ENCODE assay signal across 1 cellular context in the genomic region with DNA sequence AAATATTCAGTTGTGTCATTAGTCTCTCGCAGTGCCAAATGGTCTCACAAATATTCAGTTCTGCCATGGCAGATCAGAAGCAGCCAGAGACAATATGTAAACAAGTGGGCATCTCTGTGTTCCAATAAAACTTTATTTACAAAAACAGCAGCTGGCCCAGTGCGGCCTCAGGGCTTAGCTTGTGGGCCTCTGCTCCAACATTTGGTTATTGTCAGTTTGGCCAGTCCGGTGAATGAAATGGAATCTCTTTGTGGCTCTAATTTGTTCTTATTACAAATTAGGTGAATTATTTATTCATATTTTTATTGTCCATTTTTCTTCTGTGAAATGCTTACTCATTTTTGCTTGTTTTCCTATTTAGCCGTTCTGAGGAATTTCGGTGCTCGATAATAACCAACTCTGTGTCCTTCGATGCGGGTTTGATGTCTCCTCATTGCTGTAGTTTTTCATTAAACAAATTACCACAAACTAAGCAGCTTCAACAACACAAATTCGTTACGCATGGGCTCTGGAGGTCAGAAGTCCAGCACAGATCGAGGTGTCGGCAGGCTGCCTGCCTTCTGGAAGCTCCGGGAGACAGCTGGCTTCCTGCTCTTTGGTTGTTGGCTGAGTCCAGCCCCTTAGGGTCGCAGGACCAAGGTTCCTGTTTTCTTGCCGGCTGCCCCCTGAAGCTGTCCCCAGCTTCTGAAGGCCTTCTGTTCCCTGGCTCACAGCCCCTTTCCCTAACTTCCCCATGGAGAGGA.
TF ChIP-seq lines count a peak whose summit lies in the region.

No MANE protein-coding gene starts in this region.

TF ChIP-seq in HepG2, 621 proteins besides CTCF, POLR2A, EP300 and RAD21 (continues in another document):
- TF ChIP-seq ESRRA (CRISPR knock-in tag; IDR thresholded peaks at IDR 0.05; ENCODE audit: low read depth) = no peak
- TF ChIP-seq, protein P1, sequence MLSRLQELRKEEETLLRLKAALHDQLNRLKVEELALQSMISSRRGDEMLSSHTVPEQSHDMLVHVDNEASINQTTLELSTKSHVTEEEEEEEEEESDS (CRISPR knock-in tag; IDR thresholded peaks at IDR 0.05; ENCODE audit: borderline replicate concordance) = no peak
- TF ChIP-seq DNMT3B (CRISPR knock-in tag; conservative IDR thresholded peaks at IDR 0.05) = no peak
- TF ChIP-seq, protein P2, sequence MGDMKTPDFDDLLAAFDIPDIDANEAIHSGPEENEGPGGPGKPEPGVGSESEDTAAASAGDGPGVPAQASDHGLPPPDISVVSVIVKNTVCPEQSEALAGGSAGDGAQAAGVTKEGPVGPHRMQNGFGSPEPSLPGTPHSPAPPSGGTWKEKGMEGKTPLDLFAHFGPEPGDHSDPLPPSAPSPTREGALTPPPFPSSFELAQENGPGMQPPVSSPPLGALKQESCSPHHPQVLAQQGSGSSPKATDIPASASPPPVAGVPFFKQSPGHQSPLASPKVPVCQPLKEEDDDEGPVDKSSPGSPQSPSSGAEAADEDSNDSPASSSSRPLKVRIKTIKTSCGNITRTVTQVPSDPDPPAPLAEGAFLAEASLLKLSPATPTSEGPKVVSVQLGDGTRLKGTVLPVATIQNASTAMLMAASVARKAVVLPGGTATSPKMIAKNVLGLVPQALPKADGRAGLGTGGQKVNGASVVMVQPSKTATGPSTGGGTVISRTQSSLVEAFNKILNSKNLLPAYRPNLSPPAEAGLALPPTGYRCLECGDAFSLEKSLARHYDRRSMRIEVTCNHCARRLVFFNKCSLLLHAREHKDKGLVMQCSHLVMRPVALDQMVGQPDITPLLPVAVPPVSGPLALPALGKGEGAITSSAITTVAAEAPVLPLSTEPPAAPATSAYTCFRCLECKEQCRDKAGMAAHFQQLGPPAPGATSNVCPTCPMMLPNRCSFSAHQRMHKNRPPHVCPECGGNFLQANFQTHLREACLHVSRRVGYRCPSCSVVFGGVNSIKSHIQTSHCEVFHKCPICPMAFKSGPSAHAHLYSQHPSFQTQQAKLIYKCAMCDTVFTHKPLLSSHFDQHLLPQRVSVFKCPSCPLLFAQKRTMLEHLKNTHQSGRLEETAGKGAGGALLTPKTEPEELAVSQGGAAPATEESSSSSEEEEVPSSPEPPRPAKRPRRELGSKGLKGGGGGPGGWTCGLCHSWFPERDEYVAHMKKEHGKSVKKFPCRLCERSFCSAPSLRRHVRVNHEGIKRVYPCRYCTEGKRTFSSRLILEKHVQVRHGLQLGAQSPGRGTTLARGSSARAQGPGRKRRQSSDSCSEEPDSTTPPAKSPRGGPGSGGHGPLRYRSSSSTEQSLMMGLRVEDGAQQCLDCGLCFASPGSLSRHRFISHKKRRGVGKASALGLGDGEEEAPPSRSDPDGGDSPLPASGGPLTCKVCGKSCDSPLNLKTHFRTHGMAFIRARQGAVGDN (CRISPR knock-in tag; IDR thresholded peaks at IDR 0.05) = peak; percentile 74
- no peak for TF ChIP-seq ZNF615 (CRISPR knock-in tag; IDR thresholded peaks at IDR 0.05; ENCODE audit: borderline replicate concordance)
- no peak for TF ChIP-seq ZFP36 (IDR thresholded peaks at IDR 0.05; ENCODE audit: borderline replicate concordance, low read depth, low read length, partially characterized antibody)
- TF ChIP-seq ZNF83 (CRISPR knock-in tag; IDR thresholded peaks at IDR 0.05; ENCODE audit: borderline replicate concordance) = no peak
- 0 out of 2 replicates have a peak, but pooled peaks have one; percentile 63 for TF ChIP-seq ZNF136 (CRISPR knock-in tag; IDR thresholded peaks at IDR 0.05; ENCODE audit: low read depth)
- TF ChIP-seq, protein P3, sequence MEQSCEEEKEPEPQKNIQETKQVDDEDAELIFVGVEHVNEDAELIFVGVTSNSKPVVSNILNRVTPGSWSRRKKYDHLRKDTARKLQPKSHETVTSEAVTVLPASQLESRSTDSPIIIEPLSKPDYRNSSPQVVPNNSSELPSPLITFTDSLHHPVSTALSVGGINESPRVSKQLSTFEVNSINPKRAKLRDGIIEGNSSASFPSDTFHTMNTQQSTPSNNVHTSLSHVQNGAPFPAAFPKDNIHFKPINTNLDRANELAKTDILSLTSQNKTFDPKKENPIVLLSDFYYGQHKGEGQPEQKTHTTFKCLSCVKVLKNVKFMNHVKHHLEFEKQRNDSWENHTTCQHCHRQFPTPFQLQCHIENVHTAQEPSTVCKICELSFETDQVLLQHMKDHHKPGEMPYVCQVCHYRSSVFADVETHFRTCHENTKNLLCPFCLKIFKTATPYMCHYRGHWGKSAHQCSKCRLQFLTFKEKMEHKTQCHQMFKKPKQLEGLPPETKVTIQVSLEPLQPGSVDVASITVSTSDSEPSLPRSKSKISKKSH (CRISPR knock-in tag; IDR thresholded peaks at IDR 0.05; ENCODE audit: borderline replicate concordance) = no peak
- TF ChIP-seq FIP1L1 (IDR thresholded peaks at IDR 0.05; ENCODE audit: borderline replicate concordance, insufficient read depth, low read depth, low read length) = no peak
- no peak for TF ChIP-seq ZNF44 (CRISPR knock-in tag; IDR thresholded peaks at IDR 0.05)
- TF ChIP-seq ZNF7 (CRISPR knock-in tag; IDR thresholded peaks at IDR 0.05) = no peak
- no peak for TF ChIP-seq HNRNPLL (IDR thresholded peaks at IDR 0.05; ENCODE audit: low read depth, low read length, poor library complexity, severe bottlenecking)
- TF ChIP-seq IRF2 (CRISPR knock-in tag; IDR thresholded peaks at IDR 0.05) = 0 out of 2 replicates have a peak, but pooled peaks have one; percentile 39
- TF ChIP-seq, protein P4, sequence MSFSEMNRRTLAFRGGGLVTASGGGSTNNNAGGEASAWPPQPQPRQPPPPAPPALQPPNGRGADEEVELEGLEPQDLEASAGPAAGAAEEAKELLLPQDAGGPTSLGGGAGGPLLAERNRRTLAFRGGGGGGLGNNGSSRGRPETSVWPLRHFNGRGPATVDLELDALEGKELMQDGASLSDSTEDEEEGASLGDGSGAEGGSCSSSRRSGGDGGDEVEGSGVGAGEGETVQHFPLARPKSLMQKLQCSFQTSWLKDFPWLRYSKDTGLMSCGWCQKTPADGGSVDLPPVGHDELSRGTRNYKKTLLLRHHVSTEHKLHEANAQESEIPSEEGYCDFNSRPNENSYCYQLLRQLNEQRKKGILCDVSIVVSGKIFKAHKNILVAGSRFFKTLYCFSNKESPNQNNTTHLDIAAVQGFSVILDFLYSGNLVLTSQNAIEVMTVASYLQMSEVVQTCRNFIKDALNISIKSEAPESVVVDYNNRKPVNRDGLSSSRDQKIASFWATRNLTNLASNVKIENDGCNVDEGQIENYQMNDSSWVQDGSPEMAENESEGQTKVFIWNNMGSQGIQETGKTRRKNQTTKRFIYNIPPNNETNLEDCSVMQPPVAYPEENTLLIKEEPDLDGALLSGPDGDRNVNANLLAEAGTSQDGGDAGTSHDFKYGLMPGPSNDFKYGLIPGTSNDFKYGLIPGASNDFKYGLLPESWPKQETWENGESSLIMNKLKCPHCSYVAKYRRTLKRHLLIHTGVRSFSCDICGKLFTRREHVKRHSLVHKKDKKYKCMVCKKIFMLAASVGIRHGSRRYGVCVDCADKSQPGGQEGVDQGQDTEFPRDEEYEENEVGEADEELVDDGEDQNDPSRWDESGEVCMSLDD (CRISPR knock-in tag; IDR thresholded peaks at IDR 0.05; ENCODE audit: borderline replicate concordance) = no peak
- no peak for TF ChIP-seq FOXP1 (IDR thresholded peaks at IDR 0.05)
- no peak for TF ChIP-seq FOXP1 (CRISPR knock-in tag; IDR thresholded peaks at IDR 0.05)
- TF ChIP-seq, protein P5, sequence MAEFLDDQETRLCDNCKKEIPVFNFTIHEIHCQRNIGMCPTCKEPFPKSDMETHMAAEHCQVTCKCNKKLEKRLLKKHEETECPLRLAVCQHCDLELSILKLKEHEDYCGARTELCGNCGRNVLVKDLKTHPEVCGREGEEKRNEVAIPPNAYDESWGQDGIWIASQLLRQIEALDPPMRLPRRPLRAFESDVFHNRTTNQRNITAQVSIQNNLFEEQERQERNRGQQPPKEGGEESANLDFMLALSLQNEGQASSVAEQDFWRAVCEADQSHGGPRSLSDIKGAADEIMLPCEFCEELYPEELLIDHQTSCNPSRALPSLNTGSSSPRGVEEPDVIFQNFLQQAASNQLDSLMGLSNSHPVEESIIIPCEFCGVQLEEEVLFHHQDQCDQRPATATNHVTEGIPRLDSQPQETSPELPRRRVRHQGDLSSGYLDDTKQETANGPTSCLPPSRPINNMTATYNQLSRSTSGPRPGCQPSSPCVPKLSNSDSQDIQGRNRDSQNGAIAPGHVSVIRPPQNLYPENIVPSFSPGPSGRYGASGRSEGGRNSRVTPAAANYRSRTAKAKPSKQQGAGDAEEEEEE (CRISPR knock-in tag; IDR thresholded peaks at IDR 0.05; ENCODE audit: borderline replicate concordance) = no peak
- TF ChIP-seq, protein P6, sequence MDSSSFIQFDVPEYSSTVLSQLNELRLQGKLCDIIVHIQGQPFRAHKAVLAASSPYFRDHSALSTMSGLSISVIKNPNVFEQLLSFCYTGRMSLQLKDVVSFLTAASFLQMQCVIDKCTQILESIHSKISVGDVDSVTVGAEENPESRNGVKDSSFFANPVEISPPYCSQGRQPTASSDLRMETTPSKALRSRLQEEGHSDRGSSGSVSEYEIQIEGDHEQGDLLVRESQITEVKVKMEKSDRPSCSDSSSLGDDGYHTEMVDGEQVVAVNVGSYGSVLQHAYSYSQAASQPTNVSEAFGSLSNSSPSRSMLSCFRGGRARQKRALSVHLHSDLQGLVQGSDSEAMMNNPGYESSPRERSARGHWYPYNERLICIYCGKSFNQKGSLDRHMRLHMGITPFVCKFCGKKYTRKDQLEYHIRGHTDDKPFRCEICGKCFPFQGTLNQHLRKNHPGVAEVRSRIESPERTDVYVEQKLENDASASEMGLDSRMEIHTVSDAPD (CRISPR knock-in tag; IDR thresholded peaks at IDR 0.05) = no peak
- TF ChIP-seq, protein P7, sequence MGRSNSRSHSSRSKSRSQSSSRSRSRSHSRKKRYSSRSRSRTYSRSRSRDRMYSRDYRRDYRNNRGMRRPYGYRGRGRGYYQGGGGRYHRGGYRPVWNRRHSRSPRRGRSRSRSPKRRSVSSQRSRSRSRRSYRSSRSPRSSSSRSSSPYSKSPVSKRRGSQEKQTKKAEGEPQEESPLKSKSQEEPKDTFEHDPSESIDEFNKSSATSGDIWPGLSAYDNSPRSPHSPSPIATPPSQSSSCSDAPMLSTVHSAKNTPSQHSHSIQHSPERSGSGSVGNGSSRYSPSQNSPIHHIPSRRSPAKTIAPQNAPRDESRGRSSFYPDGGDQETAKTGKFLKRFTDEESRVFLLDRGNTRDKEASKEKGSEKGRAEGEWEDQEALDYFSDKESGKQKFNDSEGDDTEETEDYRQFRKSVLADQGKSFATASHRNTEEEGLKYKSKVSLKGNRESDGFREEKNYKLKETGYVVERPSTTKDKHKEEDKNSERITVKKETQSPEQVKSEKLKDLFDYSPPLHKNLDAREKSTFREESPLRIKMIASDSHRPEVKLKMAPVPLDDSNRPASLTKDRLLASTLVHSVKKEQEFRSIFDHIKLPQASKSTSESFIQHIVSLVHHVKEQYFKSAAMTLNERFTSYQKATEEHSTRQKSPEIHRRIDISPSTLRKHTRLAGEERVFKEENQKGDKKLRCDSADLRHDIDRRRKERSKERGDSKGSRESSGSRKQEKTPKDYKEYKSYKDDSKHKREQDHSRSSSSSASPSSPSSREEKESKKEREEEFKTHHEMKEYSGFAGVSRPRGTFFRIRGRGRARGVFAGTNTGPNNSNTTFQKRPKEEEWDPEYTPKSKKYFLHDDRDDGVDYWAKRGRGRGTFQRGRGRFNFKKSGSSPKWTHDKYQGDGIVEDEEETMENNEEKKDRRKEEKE (IDR thresholded peaks at IDR 0.05) = no peak
- TF ChIP-seq ZNF20 (CRISPR knock-in tag; IDR thresholded peaks at IDR 0.05) = no peak
- TF ChIP-seq, protein P8, sequence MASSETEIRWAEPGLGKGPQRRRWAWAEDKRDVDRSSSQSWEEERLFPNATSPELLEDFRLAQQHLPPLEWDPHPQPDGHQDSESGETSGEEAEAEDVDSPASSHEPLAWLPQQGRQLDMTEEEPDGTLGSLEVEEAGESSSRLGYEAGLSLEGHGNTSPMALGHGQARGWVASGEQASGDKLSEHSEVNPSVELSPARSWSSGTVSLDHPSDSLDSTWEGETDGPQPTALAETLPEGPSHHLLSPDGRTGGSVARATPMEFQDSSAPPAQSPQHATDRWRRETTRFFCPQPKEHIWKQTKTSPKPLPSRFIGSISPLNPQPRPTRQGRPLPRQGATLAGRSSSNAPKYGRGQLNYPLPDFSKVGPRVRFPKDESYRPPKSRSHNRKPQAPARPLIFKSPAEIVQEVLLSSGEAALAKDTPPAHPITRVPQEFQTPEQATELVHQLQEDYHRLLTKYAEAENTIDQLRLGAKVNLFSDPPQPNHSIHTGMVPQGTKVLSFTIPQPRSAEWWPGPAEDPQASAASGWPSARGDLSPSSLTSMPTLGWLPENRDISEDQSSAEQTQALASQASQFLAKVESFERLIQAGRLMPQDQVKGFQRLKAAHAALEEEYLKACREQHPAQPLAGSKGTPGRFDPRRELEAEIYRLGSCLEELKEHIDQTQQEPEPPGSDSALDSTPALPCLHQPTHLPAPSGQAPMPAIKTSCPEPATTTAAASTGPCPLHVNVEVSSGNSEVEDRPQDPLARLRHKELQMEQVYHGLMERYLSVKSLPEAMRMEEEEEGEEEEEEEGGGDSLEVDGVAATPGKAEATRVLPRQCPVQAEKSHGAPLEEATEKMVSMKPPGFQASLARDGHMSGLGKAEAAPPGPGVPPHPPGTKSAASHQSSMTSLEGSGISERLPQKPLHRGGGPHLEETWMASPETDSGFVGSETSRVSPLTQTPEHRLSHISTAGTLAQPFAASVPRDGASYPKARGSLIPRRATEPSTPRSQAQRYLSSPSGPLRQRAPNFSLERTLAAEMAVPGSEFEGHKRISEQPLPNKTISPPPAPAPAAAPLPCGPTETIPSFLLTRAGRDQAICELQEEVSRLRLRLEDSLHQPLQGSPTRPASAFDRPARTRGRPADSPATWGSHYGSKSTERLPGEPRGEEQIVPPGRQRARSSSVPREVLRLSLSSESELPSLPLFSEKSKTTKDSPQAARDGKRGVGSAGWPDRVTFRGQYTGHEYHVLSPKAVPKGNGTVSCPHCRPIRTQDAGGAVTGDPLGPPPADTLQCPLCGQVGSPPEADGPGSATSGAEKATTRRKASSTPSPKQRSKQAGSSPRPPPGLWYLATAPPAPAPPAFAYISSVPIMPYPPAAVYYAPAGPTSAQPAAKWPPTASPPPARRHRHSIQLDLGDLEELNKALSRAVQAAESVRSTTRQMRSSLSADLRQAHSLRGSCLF (CRISPR knock-in tag; IDR thresholded peaks at IDR 0.05; ENCODE audit: borderline replicate concordance) = no peak
- TF ChIP-seq ZNF547 (CRISPR knock-in tag; IDR thresholded peaks at IDR 0.05) = peak; percentile 59; the same call in 1 of the 2 replicates
- no peak for TF ChIP-seq ZNF782 (CRISPR knock-in tag; IDR thresholded peaks at IDR 0.05; ENCODE audit: borderline replicate concordance)
- TF ChIP-seq, protein P9, sequence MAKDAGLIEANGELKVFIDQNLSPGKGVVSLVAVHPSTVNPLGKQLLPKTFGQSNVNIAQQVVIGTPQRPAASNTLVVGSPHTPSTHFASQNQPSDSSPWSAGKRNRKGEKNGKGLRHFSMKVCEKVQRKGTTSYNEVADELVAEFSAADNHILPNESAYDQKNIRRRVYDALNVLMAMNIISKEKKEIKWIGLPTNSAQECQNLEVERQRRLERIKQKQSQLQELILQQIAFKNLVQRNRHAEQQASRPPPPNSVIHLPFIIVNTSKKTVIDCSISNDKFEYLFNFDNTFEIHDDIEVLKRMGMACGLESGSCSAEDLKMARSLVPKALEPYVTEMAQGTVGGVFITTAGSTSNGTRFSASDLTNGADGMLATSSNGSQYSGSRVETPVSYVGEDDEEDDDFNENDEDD (CRISPR knock-in tag; IDR thresholded peaks at IDR 0.05; ENCODE audit: borderline replicate concordance) = no peak
- TF ChIP-seq JUNB (CRISPR knock-in tag; IDR thresholded peaks at IDR 0.05; ENCODE audit: borderline replicate concordance) = no peak
- TF ChIP-seq ZNF883 (CRISPR knock-in tag; IDR thresholded peaks at IDR 0.05; ENCODE audit: not compliant biosample characterization) = no peak
- no peak for TF ChIP-seq ZNF329 (CRISPR knock-in tag; IDR thresholded peaks at IDR 0.05; ENCODE audit: low read depth)
- peak; percentile 53 for TF ChIP-seq ZFY (CRISPR knock-in tag; IDR thresholded peaks at IDR 0.05)
- TF ChIP-seq ZBTB8A (CRISPR knock-in tag; IDR thresholded peaks at IDR 0.05; ENCODE audit: borderline replicate concordance, low read depth) = no peak
- no peak for TF ChIP-seq SCMH1 (CRISPR knock-in tag; IDR thresholded peaks at IDR 0.05; ENCODE audit: borderline replicate concordance)
